ENCODE assay signal across 12 cellular contexts in the genomic region with DNA sequence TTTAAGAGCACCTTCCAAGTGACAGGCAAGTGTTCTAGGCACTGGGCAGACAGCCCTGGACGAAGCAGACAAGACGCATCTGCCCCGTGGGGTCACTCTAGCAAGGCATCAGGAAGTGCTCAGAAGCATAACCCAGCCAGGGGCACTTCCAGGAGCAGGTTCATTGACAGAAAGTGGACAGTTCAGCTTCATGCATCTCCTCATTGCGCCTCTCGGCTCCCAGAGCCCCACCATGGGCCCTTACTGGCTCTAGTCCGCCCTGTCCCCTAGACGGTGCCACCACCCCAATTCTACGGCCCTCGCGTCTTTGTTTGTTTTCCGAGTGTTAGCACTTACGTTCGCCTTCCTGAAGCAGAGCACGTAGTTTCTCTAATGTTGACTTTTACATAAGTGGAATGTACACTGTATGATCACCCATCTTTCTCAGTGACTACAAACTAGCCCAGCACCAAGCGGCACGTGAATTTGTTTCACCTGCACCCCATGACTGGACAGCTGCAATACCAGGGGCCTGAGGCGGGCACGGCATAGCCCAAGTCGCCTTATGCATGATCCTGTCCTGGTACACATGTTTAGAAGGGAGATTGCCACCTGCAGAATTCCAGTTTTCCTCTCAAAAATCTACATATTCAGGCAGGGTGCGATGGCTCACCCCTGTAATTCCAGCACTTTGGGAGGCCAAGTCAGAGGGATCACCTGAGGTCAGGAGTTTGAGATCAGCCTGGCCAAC.
"Had no signal": no experiment of that assay in that cellular context is flagged by ENCODE, and none has a peak within 500 bp of the region (broad histone marks: within the 10 kb centered on the region; RNA-seq: fewer than 3 reads in every experiment).

No MANE protein-coding gene starts in this region.

- H3K4me3 ChIP-seq: gastrocnemius medialis, heart right ventricle, stomach, thoracic aorta had no signal

- ATAC-seq: heart right ventricle had no signal

- H3K4me1 ChIP-seq: gastrocnemius medialis had no signal

- H3K4me3 Mint-ChIP-seq: activated naive CD4-positive, alpha-beta T cell treated with anti-CD3 and anti-CD28 coated beads, Interleukin-2, amount 10 ng/mL, durations not matched to agents 7 days and 5 days; activated T-cell treated with anti-CD3 and anti-CD28 coated beads, Interleukin-2, amount 50 U/mL, for 24 hours; endodermal cell; neural crest cell had no signal

- DNase-seq: activated CD4-positive, CD25-positive, alpha-beta regulatory T cell treated with anti-CD3 and anti-CD28 coated beads, Interleukin-2, amount 50 U/mL, for 72 hours; activated naive CD4-positive, alpha-beta T cell treated with anti-CD3 and anti-CD28 coated beads, Interleukin-2, amount 10 ng/mL, durations not matched to agents 7 days and 5 days; activated T-cell treated with anti-CD3 and anti-CD28 coated beads, Interleukin-2, amount 50 U/mL, for 24 hours; endodermal cell; gastrocnemius medialis; heart right ventricle; kidney; midbrain; stimulated activated CD4-positive, alpha-beta T cell treated with anti-CD3 and anti-CD28 coated beads, Interleukin-12 subunit alpha, Interleukin-12 subunit beta, amount 100 ng/mL, for 4 hours; stomach had no signal

- H3K27ac Mint-ChIP-seq: activated naive CD4-positive, alpha-beta T cell treated with anti-CD3 and anti-CD28 coated beads, Interleukin-2, amount 10 ng/mL, durations not matched to agents 7 days and 5 days; activated T-cell treated with anti-CD3 and anti-CD28 coated beads, Interleukin-2, amount 50 U/mL, for 24 hours; endodermal cell had no signal

- H3K9me3 ChIP-seq: gastrocnemius medialis, thoracic aorta had no signal

- H3K27me3 Mint-ChIP-seq: activated T-cell treated with anti-CD3 and anti-CD28 coated beads, Interleukin-2, amount 50 U/mL, for 24 hours had no signal

- H3K27me3 ChIP-seq: gastrocnemius medialis had no signal

- H3K4me1 Mint-ChIP-seq: endodermal cell, neural crest cell had no signal

- H3K27ac ChIP-seq: gastrocnemius medialis, heart right ventricle, stomach, thoracic aorta had no signal

- H3K36me3 Mint-ChIP-seq: activated naive CD4-positive, alpha-beta T cell treated with anti-CD3 and anti-CD28 coated beads, Interleukin-2, amount 10 ng/mL, durations not matched to agents 7 days and 5 days had no signal
